ENCODE assay signal across 16 cellular contexts in genomic region chr11:76073716-76074115, GRCh38.
DNase-seq lines count a peak whose midpoint lies in the region; ATAC-seq and TF ChIP-seq lines count a peak whose summit lies in the region.
"Had no signal": no experiment of that assay in that cellular context is flagged by ENCODE, and none has a peak within 500 bp of the region (broad histone marks: within the 10 kb centered on the region; RNA-seq: fewer than 3 reads in every experiment).

No MANE protein-coding gene starts in this region.

- intact Hi-C loops in heart right ventricle (cut with DNase I), result loop anchor here in 1 of 10 donors (2.0 kb wide), 1 partner anchor 177 kb away; no protein-coding TSS in a partner anchor

- H3K4me2 ChIP-seq in GM23248 (ENCODE audit: unreplicated experiment), result peak overlapping the region; percentile 93

- no peaks in the 10 kb centered on the region for H3K9me2 ChIP-seq in GM23248 (ENCODE audit: insufficient read depth)

- no peak overlapping the region for H2AFZ ChIP-seq in GM23248

- peak in 6 of 8 donors; percentile 55 to 81 (median 77) for ATAC-seq in heart right ventricle
- no peak for ATAC-seq in HG02759 (IDR thresholded peaks at IDR 0.05; ENCODE audit: unreplicated experiment)
- ATAC-seq: activated T-helper 17 cell treated with anti-CD3 and anti-CD28 coated beads, Interleukin-2, amount 50 U/mL, for 72 hours; CD8-positive, alpha-beta T cell; foreskin keratinocyte; lower lobe of right lung had no signal

- DNase-seq in GM23248 (peak; percentile 84), brain pericyte (ENCODE audit: low read depth, low spot score) (peak; percentile 27), heart right ventricle (no peak), stromal cell of bone marrow (ENCODE audit: low read depth) (peak; percentile 47), NCI-H345 (lab: John Stamatoyannopoulos, UW) (no peak), NCI-H2196 treated with DMSO at 0.1 percent for 48 hours (lab: John Stamatoyannopoulos, UW; ENCODE audit: unreplicated experiment) (no peak)
- DNase-seq: activated B cell treated with CpG ODN at 0.5 μM for 24 hours; adrenal gland; CD8-positive, alpha-beta T cell; lower lobe of right lung; NCI-H1048; NCI-H2107 had no signal

- no peak for TF ChIP-seq CTCF in heart right ventricle (IDR thresholded peaks at IDR 0.05)

- H3K9me3 ChIP-seq in GM23248 (ENCODE audit: low read depth) (no peaks in the 10 kb centered on the region), heart right ventricle (no peaks in the 10 kb centered on the region)
- H3K9me3 ChIP-seq: adrenal gland, lower lobe of right lung had no signal

- H3K9ac ChIP-seq in GM23248, result no peak overlapping the region; the same call in 1 of the 2 replicates

- H3K4me1 ChIP-seq in GM23248 (ENCODE audit: insufficient read depth), result peaks cover 47% of the 10 kb centered on the region
- H3K4me1 ChIP-seq in heart right ventricle, result peaks cover 0 to 51% (median 39%) of the 10 kb centered on the region in 9 donors
- H3K4me1 ChIP-seq: foreskin keratinocyte had no signal

- no peaks in the 10 kb centered on the region for H4K20me1 ChIP-seq in GM23248 (ENCODE audit: insufficient read depth)

- no peaks in the 10 kb centered on the region for H3K79me2 ChIP-seq in GM23248 (ENCODE audit: insufficient read depth)

- peak overlapping the region; percentile 67 for H3K27ac ChIP-seq in GM23248
- H3K27ac ChIP-seq in heart right ventricle, result peak overlapping the region in 4 of 10 donors; percentile 7 to 72 (median 31)
- H3K27ac ChIP-seq: foreskin keratinocyte, lower lobe of right lung had no signal

- H3K4me3 ChIP-seq in GM23248 (peak overlapping the region; percentile 35), heart right ventricle (no peak overlapping the region)
- H3K4me3 ChIP-seq: adrenal gland, coronary artery, lower lobe of right lung had no signal

- 0 out of 2 replicates have a peak, but pooled peaks cover 4% of the 10 kb centered on the region for H3K36me3 ChIP-seq in GM23248 (ENCODE audit: low read depth)
- H3K36me3 ChIP-seq in heart right ventricle, result peaks cover 0 to 10% (median 0%) of the 10 kb centered on the region in 9 donors
- H3K36me3 ChIP-seq: adrenal gland, lower lobe of right lung had no signal

- peaks cover 33% of the 10 kb centered on the region for H3F3A ChIP-seq in GM23248 (ENCODE audit: insufficient read depth)

- 14 to 17% methylated on average over 1 of the region's 1 CpG for WGBS in GM23248 (ENCODE audit: low coverage in 1 of 2, low lambda C conversion rate in 2 of 2, missing lambda C conversion rate in 2 of 2), 2 experiments
- 45 to 74% methylated on average over 1 of the region's 1 CpG for WGBS in heart right ventricle, 2 donors

- in situ Hi-C loops in GM23248 (cut with MboI), result no loop called here

- H3K27me3 ChIP-seq in GM23248 (replicated peaks; ENCODE audit: insufficient read depth), result no peaks in the 10 kb centered on the region
- H3K27me3 ChIP-seq in heart right ventricle, result no peaks in the 10 kb centered on the region
- H3K27me3 ChIP-seq: adrenal gland, foreskin keratinocyte had no signal

Comparison
In these comparisons a context has a peak if more than half of its experiments do, and no peak if none do; other contexts are left out.
1. DNase-seq: peak in GM23248 (single experiment), brain pericyte (single experiment) and stromal cell of bone marrow (single experiment); none in heart right ventricle (0 of 2), NCI-H345 (single experiment) and NCI-H2196 treated with DMSO at 0.1 percent for 48 hours (single experiment).